ENCODE assay signal across 1 cellular context in genomic region chr11:74755395-74755995, GRCh38.
TF ChIP-seq lines count a peak whose summit lies in the region.

No MANE protein-coding gene starts in this region.

TF ChIP-seq in GM23338, 12 proteins besides CTCF, POLR2A, EP300 and RAD21 (continued from another document):
- peak; percentile 56; the same call in 1 of the 2 replicates for TF ChIP-seq ZNF462 (CRISPR knock-in tag; IDR thresholded peaks at IDR 0.05)
